In the genomic region with DNA sequence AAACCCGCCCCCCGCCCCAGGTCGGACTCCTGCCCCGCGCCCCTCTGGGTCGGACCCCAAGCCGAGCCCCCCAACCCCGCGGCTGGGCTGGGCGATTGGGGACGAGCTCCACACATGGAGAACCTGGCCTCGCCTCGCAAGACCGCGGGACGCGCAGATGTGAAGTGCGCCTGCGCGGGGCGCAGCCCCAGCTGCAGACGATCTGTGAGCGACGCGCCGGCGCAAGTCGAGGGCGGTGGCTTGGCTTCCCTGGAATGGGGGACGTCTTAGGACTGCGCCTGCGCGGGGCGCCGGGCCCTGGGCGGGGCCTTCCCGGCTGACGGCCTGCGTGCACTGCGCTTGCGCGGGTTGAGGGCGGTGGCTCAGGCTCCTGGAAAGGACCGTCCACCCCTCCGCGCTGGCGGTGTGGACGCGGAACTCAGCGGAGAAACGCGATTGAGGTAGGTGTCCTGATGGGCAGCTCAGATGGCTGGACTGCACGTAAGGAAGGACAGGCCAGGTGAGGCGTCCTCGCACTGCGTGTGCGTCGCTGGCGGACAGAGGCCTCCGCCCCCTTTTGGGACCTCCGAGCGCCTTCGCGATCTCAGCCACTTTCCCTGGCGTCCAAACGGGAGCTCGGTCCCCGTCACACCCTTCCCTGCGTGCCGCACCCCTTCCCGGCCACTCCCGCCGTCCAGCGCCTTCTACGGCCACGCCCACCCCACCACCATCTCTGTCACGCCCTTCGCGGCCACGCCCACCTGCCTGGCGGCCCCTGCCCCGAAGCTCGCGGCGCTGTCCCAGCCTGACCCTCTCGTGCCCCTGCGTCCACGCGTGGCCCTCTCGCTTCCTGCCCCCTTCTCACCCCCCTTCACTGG, we compare ENCODE assay signal across 8 cellular contexts. TPM values are rescaled to one million over a fixed set of nuclear protein-coding genes. Genes with fewer than 3 reads are reported as not detected.
A peak's percentile ranks its signal among the peaks of the same experiment; 100 is the strongest.
DNase-seq lines count a peak whose midpoint lies in the region; ATAC-seq and TF ChIP-seq lines count a peak whose summit lies in the region.

A gene (plus strand): TSS at position 351 of the 857 bp plus-strand sequence. CDS start 1,278 bp downstream, outside the sequence.

- DNase-seq in COLO668 (lab: John Stamatoyannopoulos, UW; ENCODE audit: unreplicated experiment): peak; percentile 98
- peak; percentile 100 for DNase-seq in GM20000 (ENCODE audit: low spot score)
- peak; percentile 95 for DNase-seq in HT-29 (ENCODE audit: low spot score)
- DNase-seq in NK-92 treated with Interleukin-12 subunit alpha and Interleukin-12 subunit beta, amount 100 ng/mL, for 24 hours (lab: John Stamatoyannopoulos, UW): peak; percentile 98
- DNase-seq in activated CD8-positive, alpha-beta memory T cell treated with anti-CD3 and anti-CD28 coated beads for 24 hours: peak; percentile 100
- DNase-seq in effector CD4-positive, alpha-beta T cell: peak; percentile 96
- peak; percentile 97 for DNase-seq in lung (ENCODE audit: low spot score)
- DNase-seq in stimulated activated CD4-positive, alpha-beta T cell treated with anti-CD3 and anti-CD28 coated beads, TNF-alpha, amount 100 ng/mL, for 24 hours (ENCODE audit: low read depth in 3 of 3): peak; percentile 94 to 95 (median 95)

- H3K27ac ChIP-seq in lung (ENCODE audit: low read depth in 1 of 2, low read length in 1 of 2): peak within 1 kb of the TSS; percentile 95 to 99

- peak within 1 kb of the TSS; percentile 91 for H3K4me3 ChIP-seq in lung

- no peaks in the 10 kb centered on the region for H3K27me3 ChIP-seq in lung (ENCODE audit: control insufficient read depth, insufficient read depth)

- TF ChIP-seq CTCF in GM20000 (IDR thresholded peaks at IDR 0.05; ENCODE audit: extremely low read depth, missing control alignments): no peak
- TF ChIP-seq CTCF in lung (IDR thresholded peaks at IDR 0.05; ENCODE audit: control extremely low read depth, extremely low read depth): no peak

- WGBS in lung, 2 donors: 0% methylated on average over 85 to 90 of the region's 90 CpGs

- peak; percentile 91 for ATAC-seq in lung (ENCODE audit: insufficient read depth, low FRiP score)

- H3K36me3 ChIP-seq in lung (ENCODE audit: control insufficient read depth in 2 of 2, insufficient read depth in 2 of 2, low read length in 2 of 2): no peaks in the 10 kb centered on the region

- peaks cover 0 to 9% of the 10 kb centered on the region in 2 donors for H3K4me1 ChIP-seq in lung (ENCODE audit: control insufficient read depth in 2 of 2, insufficient read depth in 2 of 2, low read length in 2 of 2)

- no peaks in the 10 kb centered on the region for H3K9me3 ChIP-seq in lung (ENCODE audit: control insufficient read depth in 2 of 2, insufficient read depth in 1 of 2, low read length in 1 of 2)

RNA-seq across cellular contexts. Expression of the gene that starts here (rescaled TPM):
- 54.8 and 55.1 TPM in 2 replicates for total RNA-seq in HT-29 (2014; rRNA removed; shearing (Covaris generic))
- 100 to 1,000 TPM in 1 of 2 donors, 10 to 100 TPM in 1; 93.8 to 114 TPM for total RNA-seq in lung
- 10 to 100 TPM; 58.2 to 87.8 TPM for polyA plus RNA-seq in lung

Comparison
In these comparisons a context has a peak if more than half of its experiments do, and no peak if none do; other contexts are left out.
1. Peak in every context shown above with its lines: DNase-seq, ATAC-seq, H3K4me3 ChIP-seq and H3K27ac ChIP-seq.